Comparison of ENCODE assay signal across 8 cellular contexts in the genomic region with DNA sequence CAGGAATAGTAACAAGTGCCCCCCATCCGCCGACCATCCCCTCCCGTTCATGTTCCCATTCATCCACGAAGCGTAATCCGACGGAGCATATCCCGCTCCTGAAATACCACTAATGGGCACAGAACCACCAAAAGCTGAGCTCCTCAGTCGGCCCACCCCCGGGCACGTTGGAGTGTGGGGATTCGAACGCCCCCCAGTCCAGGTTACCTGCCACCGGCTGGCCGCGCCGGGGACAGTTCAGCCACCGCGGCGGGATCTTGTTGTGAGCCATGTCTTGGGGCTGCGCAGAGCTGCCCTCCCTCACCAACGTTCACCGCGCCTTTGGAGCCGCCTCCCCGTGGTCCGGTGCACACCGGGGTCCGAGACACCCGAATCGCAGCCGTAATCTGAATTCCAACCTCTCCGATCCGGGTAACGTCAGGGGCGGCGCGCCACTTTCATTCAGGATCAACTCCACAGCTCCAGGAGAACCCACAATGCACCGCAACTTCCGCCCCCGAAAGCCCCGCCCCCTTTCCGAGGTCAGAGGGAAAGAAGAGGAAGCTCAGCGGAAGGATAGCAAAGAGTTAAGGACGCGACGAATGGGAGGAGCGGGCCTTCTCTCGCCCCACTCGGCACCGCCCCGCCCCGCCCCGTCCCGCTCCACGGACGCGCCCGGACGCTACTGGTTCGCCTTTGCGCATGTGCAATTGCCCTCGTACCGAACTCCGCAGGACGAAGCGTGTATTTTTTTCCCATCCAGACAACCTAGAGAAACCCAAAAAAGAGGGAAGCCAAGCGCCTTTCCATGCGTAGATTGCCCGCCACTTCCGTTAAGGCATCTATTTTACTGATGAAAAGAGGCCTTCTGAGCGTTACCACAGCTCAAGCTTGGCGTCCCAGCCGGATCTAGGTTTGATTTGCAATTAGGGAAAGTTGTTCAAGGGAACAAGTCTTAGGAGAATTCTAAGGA. TPM values are rescaled to one million over a fixed set of nuclear protein-coding genes. Genes with fewer than 3 reads are reported as not detected.
DNase-seq lines count a peak whose midpoint lies in the region; ATAC-seq and TF ChIP-seq lines count a peak whose summit lies in the region.

Gene RNGTT (minus strand): TSS at position 480 of the 952 bp plus-strand sequence. CDS start 209 bp downstream, at position 271.

- no peaks in the 10 kb centered on the region for H3K27me3 ChIP-seq in kidney epithelial cell (ENCODE audit: control insufficient read depth, insufficient read depth, low read length)

- H3K4me3 ChIP-seq in choroid plexus epithelial cell (ENCODE audit: low read depth, low read length) (peak within 1 kb of the TSS; percentile 98), kidney epithelial cell (ENCODE audit: low read depth, low read length) (peak within 1 kb of the TSS; percentile 85)

- no peaks in the 10 kb centered on the region for H3K36me3 ChIP-seq in kidney epithelial cell (ENCODE audit: control insufficient read depth, insufficient read depth, low read length)

- peak; percentile 99 for DNase-seq in AML-193 (lab: John Stamatoyannopoulos, UW)
- DNase-seq in NCI-H510A treated with DMSO at 0.1 percent for 48 hours (lab: John Stamatoyannopoulos, UW) = peak; percentile 91
- peak; percentile 97 to 99 for DNase-seq in activated CD4-positive, alpha-beta T cell treated with anti-CD3 and anti-CD28 coated beads for 24 hours (ENCODE audit: low read depth in 2 of 2)
- DNase-seq in choroid plexus epithelial cell (ENCODE audit: low read depth) = peak; percentile 98
- DNase-seq in kidney epithelial cell (ENCODE audit: low read depth) = peak; percentile 86
- peak; percentile 93 to 98 for DNase-seq in stimulated activated CD4-positive, alpha-beta T cell treated with anti-CD3 and anti-CD28 coated beads, Interleukin-15, amount 100 ng/mL, for 48 hours (ENCODE audit: low read depth in 2 of 2)

- peak; percentile 98 for ATAC-seq in HG03439 (IDR thresholded peaks at IDR 0.05; ENCODE audit: unreplicated experiment)

- TF ChIP-seq CTCF in choroid plexus epithelial cell (conservative IDR thresholded peaks at IDR 0.05; ENCODE audit: low read depth, low read length) (peak; percentile 2), kidney epithelial cell (IDR thresholded peaks at IDR 0.05; ENCODE audit: insufficient read depth, low read length, poor library complexity, severe bottlenecking) (no peak)

- TF ChIP-seq POLR2A in GM19193 (IDR thresholded peaks at IDR 0.05; ENCODE audit: extremely low read depth, insufficient read depth, insufficient read length) = peak; percentile 86

RNA-seq across cellular contexts. Expression of gene RNGTT, which starts in this region (rescaled TPM):
- total RNA-seq in kidney epithelial cell = 14.4 and 17.6 TPM in 2 replicates

Comparison
In these comparisons a context has a peak if more than half of its experiments do, and no peak if none do; other contexts are left out.
1. Peak in every context shown above with its lines: DNase-seq, ATAC-seq and H3K4me3 ChIP-seq.